ENCODE assay signal across 9 cellular contexts in the genomic region with DNA sequence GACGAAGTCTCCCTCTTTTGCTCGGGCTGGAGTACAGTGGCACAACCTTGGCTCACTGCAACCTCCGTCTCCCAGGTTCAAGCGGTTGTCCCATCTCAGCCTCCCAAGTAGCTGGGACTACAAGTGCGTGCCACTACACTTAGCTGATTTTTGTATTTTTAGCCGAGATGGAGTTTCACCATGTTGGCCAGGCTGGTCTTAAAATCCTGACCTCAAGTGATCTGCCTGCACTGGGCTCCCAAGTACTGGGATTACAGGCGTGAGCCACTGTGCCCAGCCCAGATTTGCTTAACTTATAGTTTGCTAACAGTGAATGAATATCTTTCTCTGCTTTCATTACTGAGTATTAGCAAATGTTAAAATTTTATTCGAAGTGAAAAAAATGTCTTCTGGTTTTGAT.
"Had no signal": no experiment of that assay in that cellular context is flagged by ENCODE, and none has a peak within 500 bp of the region (broad histone marks: within the 10 kb centered on the region; RNA-seq: fewer than 3 reads in every experiment).

No MANE protein-coding gene starts in this region.

- DNase-seq: GM23248, GOT3, H7, H9, HCEC 1CT, HFFc6 had no signal

- H3K4me1 ChIP-seq: HAP-1 had no signal

- H3K9me3 ChIP-seq: HAP-1 had no signal

- H3K27ac ChIP-seq: GM23248 had no signal

- H3K36me3 ChIP-seq: HAP-1 had no signal

- ATAC-seq: GM23338, HCT116 had no signal

- H3K4me3 ChIP-seq: GM23248, GM23338, HAP-1 had no signal

- H3K27ac Mint-ChIP-seq: GM23338, H9, HFFc6 had no signal

- H3K4me1 Mint-ChIP-seq: H9 had no signal

- H3K4me3 Mint-ChIP-seq: GM23338, H9, HFFc6 had no signal
